Comparison of ENCODE assay signal across 24 cellular contexts in the genomic region with DNA sequence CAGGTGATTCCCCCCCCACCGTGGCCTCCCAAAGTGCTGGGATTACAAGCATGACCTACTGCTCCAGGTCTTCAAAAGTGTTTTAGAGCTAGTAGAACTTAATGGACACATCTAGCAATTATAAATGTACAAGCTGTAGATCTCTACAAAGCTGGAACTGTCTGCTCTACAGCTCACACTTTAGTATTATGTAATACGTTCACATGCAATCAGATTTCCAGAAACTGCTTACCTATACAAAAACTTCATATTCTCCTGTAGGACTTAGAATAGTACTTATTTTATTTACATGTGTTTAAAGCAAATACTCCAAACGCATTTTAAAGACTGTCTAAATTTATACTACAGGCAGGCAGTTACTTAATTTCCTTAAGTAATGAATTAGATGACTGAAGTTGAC.
"Had no signal": no experiment of that assay in that cellular context is flagged by ENCODE, and none has a peak within 500 bp of the region (broad histone marks: within the 10 kb centered on the region; RNA-seq: fewer than 3 reads in every experiment).

No MANE protein-coding gene starts in this region.

- H3K9me3 ChIP-seq: MG63, SJSA1 had no signal

- H3K36me3 ChIP-seq: MG63, SJSA1 had no signal

- H3K27me3 ChIP-seq: MG63, SJSA1 had no signal

- FAIRE-seq: RCC 7860 had no signal

- H3K4me1 ChIP-seq: SJSA1 had no signal

- H3K4me3 ChIP-seq: MG63, SJSA1, SK-N-MC had no signal

- H3K27ac ChIP-seq: SJSA1, SK-N-MC had no signal

- DNase-seq: Karpas-422, KG1, MG63, NCI-H1092, NCI-H1105 treated with DMSO at 0.1 percent for 48 hours, NCI-H1417 treated with DMSO at 0.1 percent for 48 hours, NCI-H146, NCI-H1694 treated with DMSO at 0.1 percent for 48 hours, NCI-H1930, NCI-H2081 treated with DMSO at 0.1 percent for 48 hours, NCI-H2171, NCI-H226, NCI-H446, NCI-H510A, NCI-H524 treated with DMSO at 0.1 percent for 48 hours, NCI-H69, NCI-H774, Right ventricle myocardium superior, RPMI8226, SIG-M5, SW 1271 had no signal
